ENCODE assay signal across 13 cellular contexts in genomic region chr12:54330442-54330841, GRCh38. TPM values are rescaled to one million over a fixed set of nuclear protein-coding genes. Genes with fewer than 3 reads are reported as not detected.
DNase-seq lines count a peak whose midpoint lies in the region; ATAC-seq, FAIRE-seq and TF ChIP-seq lines count a peak whose summit lies in the region.
"Had no signal": no experiment of that assay in that cellular context is flagged by ENCODE, and none has a peak within 500 bp of the region (broad histone marks: within the 10 kb centered on the region; RNA-seq: fewer than 3 reads in every experiment).

No MANE protein-coding gene starts in this region.

- no TSS peak for BruUV-seq in Calu3 (replicated peaks; lab: Mats Ljungman, UMichigan)

- H3K36me3 Mint-ChIP-seq in Calu3 (ENCODE audit: insufficient read depth, unreplicated experiment) (peaks cover 33% of the 10 kb centered on the region), mesothelial cell of epicardium (no peaks in the 10 kb centered on the region)
- H3K36me3 Mint-ChIP-seq in activated naive CD8-positive, alpha-beta T cell: peaks cover 3% of the 10 kb centered on the region

- H3K9me3 ChIP-seq in A549: no peaks in the 10 kb centered on the region

- H3K4me1 Mint-ChIP-seq in Calu3 (ENCODE audit: low read depth, unreplicated experiment) (peaks cover 38% of the 10 kb centered on the region), mesothelial cell of epicardium (peaks cover 51% of the 10 kb centered on the region)
- H3K4me1 Mint-ChIP-seq in activated naive CD8-positive, alpha-beta T cell (ENCODE audit: low read depth): peaks cover 54% of the 10 kb centered on the region

- peak overlapping the region; percentile 19 for H3K4me2 ChIP-seq in A549

- intact Hi-C loops in Calu3 (cut with micrococcal nuclease; ENCODE audit: unreplicated experiment): no loop called here

- no peak for FAIRE-seq in A549 (lab: Jason Lieb, UNC)
- FAIRE-seq: GM12878 had no signal

- H3K27me3 Mint-ChIP-seq in Calu3 (ENCODE audit: unreplicated experiment) (no peaks in the 10 kb centered on the region), mesothelial cell of epicardium (ENCODE audit: low read depth) (no peaks in the 10 kb centered on the region)
- H3K27me3 Mint-ChIP-seq in activated naive CD8-positive, alpha-beta T cell: no peaks in the 10 kb centered on the region

- no peak for TF ChIP-seq RAD21 in A549 (conservative IDR thresholded peaks at IDR 0.05 in 1 of 2, IDR thresholded peaks at IDR 0.05 in 1 of 2)

- TF ChIP-seq CTCF in A549 (IDR thresholded peaks at IDR 0.05) (no peak), Calu3 (IDR thresholded peaks at IDR 0.05; ENCODE audit: unreplicated experiment) (no peak), mesothelial cell of epicardium (IDR thresholded peaks at IDR 0.05; ENCODE audit: unreplicated experiment) (no peak)

- peak overlapping the region; percentile 12 for H3K27ac Mint-ChIP-seq in Calu3 (ENCODE audit: unreplicated experiment)
- H3K27ac Mint-ChIP-seq in activated naive CD8-positive, alpha-beta T cell: peak overlapping the region; percentile 78
- peak overlapping the region; percentile 91 for H3K27ac Mint-ChIP-seq in mesothelial cell of epicardium

- no peak for DNase-seq in A549 (ENCODE audit: low read depth in 1 of 2, low spot score in 1 of 2)
- DNase-seq in Calu3: no peak
- no peak for DNase-seq in mesothelial cell of epicardium (ENCODE audit: low spot score in 2 of 2, unreplicated experiment in 2 of 2)
- DNase-seq in hepatic stellate cell (ENCODE audit: low spot score): no peak
- DNase-seq in C1 segment of cervical spinal cord (lab: John Stamatoyannopoulos, UW): no peak
- DNase-seq: AML-193; stimulated activated CD8-positive, alpha-beta memory T cell treated with anti-CD3 and anti-CD28 coated beads, Interleukin-4, amount 100 ng/mL, for 48 hours had no signal

- peak overlapping the region in 1 of 2 experiments; percentile 4; a peak in 1 of 6 replicates for H3K27ac ChIP-seq in A549

- no peak overlapping the region for H3K4me3 ChIP-seq in A549
- H3K4me3 ChIP-seq: GM12878, SK-N-MC had no signal

- WGBS in A549 (ENCODE audit: missing lambda C conversion rate): 97% methylated on average over 3 of the region's 3 CpGs

- H3K4me1 ChIP-seq in A549: peaks cover 51% of the 10 kb centered on the region

- no peak overlapping the region for H3K4me3 Mint-ChIP-seq in Calu3 (ENCODE audit: low read depth, unreplicated experiment)
- no peak overlapping the region for H3K4me3 Mint-ChIP-seq in activated naive CD8-positive, alpha-beta T cell
- H3K4me3 Mint-ChIP-seq in mesothelial cell of epicardium: no peak overlapping the region

- CTCF ChIA-PET in A549 (lab: Yijun Ruan, JAX) (interaction anchor here (0.6 to 2.4 kb wide), 7 partner anchors 11 to 82 kb away, joined by 3 to 7 read pairs (median 3); no protein-coding TSS in a partner anchor), Calu3 (lab: Charles Lee) (interaction anchor here (0.8 kb wide), 1 partner anchor 29 kb away, joined by 3 read pairs; no protein-coding TSS in a partner anchor)

- TF ChIP-seq POLR2A in A549 (IDR thresholded peaks at IDR 0.05; ENCODE audit: low read length): no peak

- POLR2A ChIA-PET in A549 (lab: Yijun Ruan, JAX): interaction anchor here (0.8 kb wide), 1 partner anchor 19 kb away, joined by 6 read pairs; no protein-coding TSS in a partner anchor

- ATAC-seq in A549 (no peak), HG02588 (IDR thresholded peaks at IDR 0.05; ENCODE audit: unreplicated experiment) (no peak), GM18861 (IDR thresholded peaks at IDR 0.05; ENCODE audit: unreplicated experiment) (no peak)
- ATAC-seq: GM12878 had no signal

- no peaks in the 10 kb centered on the region for H3K9me3 Mint-ChIP-seq in Calu3 (ENCODE audit: low read depth, unreplicated experiment)
- no peaks in the 10 kb centered on the region for H3K9me3 Mint-ChIP-seq in activated naive CD8-positive, alpha-beta T cell (ENCODE audit: low read depth)
- no peaks in the 10 kb centered on the region for H3K9me3 Mint-ChIP-seq in mesothelial cell of epicardium

- no peak for TF ChIP-seq EP300 in A549 (IDR thresholded peaks at IDR 0.05)

TF ChIP-seq in A549, 52 proteins besides CTCF, POLR2A, EP300 and RAD21:
- no peak for TF ChIP-seq HDAC2 (IDR thresholded peaks at IDR 0.05)
- TF ChIP-seq RARB (CRISPR knock-in tag; IDR thresholded peaks at IDR 0.05): no peak
- TF ChIP-seq FOSB (CRISPR knock-in tag; IDR thresholded peaks at IDR 0.05): no peak
- no peak for TF ChIP-seq KDM1A (IDR thresholded peaks at IDR 0.05; ENCODE audit: low read depth)
- TF ChIP-seq, protein P1, sequence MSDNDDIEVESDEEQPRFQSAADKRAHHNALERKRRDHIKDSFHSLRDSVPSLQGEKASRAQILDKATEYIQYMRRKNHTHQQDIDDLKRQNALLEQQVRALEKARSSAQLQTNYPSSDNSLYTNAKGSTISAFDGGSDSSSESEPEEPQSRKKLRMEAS (IDR thresholded peaks at IDR 0.05): no peak
- TF ChIP-seq HOXB13 (CRISPR knock-in tag; IDR thresholded peaks at IDR 0.05; ENCODE audit: low read depth): no peak
- no peak for TF ChIP-seq SMC3 (IDR thresholded peaks at IDR 0.05)
- TF ChIP-seq PBX3 (IDR thresholded peaks at IDR 0.05): no peak
- TF ChIP-seq HOXB5 (CRISPR knock-in tag; IDR thresholded peaks at IDR 0.05): no peak
TF ChIP-seq in A549: peak in this region for 0.

RNA-seq across cellular contexts. Expression of gene COPZ1, which starts 5.5 kb away (rescaled TPM):
- polyA plus RNA-seq in A549 (2011; rRNA removed) (590 and 613 TPM in 2 replicates), A549 (2017; fragmentation: RNase III; extraction: RNeasy Plus Mini Kit Qiagen cat#74134 plus additional on column Dnase treatment) (300 to 339 TPM (median 304 TPM) in 3 replicates)
- polyA plus RNA-seq in A549 (2012; cell fraction: cytosol; rRNA removed): 171 and 206 TPM in 2 replicates
- 62.3 and 114 TPM in 2 replicates for polyA plus RNA-seq in A549 (2012; cell fraction: nucleus; rRNA removed)
- 178 and 220 TPM in 2 replicates for polyA minus RNA-seq in A549 (2011; rRNA and poly(A)+ RNA removed)
- total RNA-seq in Calu3 (2022) (173 and 190 TPM in 2 replicates), mesothelial cell of epicardium (137 to 145 TPM (median 143 TPM) in 3 replicates)

RNA-seq across cellular contexts. Expression of gene NFE2, which starts 29.6 kb away (rescaled TPM):
- 0.52 and 0.90 TPM in 2 replicates for polyA plus RNA-seq in A549 (2011; rRNA removed)
- polyA plus RNA-seq in A549 (2012; cell fraction: cytosol; rRNA removed): 0.21 and 0.29 TPM in 2 replicates
- 0.32 and 0.34 TPM in 2 replicates for polyA plus RNA-seq in A549 (2012; cell fraction: nucleus; rRNA removed)
- 0.21 to 0.55 TPM (median 0.30 TPM) in 3 replicates for polyA plus RNA-seq in A549 (2017; fragmentation: RNase III; extraction: RNeasy Plus Mini Kit Qiagen cat#74134 plus additional on column Dnase treatment)
- polyA minus RNA-seq in A549 (2011; rRNA and poly(A)+ RNA removed): 0.39 and 1.6 TPM in 2 replicates
- total RNA-seq in Calu3 (2022): 0.80 and 1.8 TPM in 2 replicates
- total RNA-seq in mesothelial cell of epicardium: 0.45 to 0.75 TPM (median 0.47 TPM) in 3 replicates
- total RNA-seq: Daoy had no signal

RNA-seq across cellular contexts. Expression of gene GPR84, which starts 33.8 kb away (rescaled TPM):
- polyA plus RNA-seq in A549 (2011; rRNA removed) (not detected in 2 replicates), A549 (2017; fragmentation: RNase III; extraction: RNeasy Plus Mini Kit Qiagen cat#74134 plus additional on column Dnase treatment) (0.04 TPM in 1 of 3 replicates, not detected in the others)
- 0.04 TPM in 1 of 2 replicates, not detected in the other for polyA plus RNA-seq in A549 (2012; cell fraction: cytosol; rRNA removed)
- polyA plus RNA-seq in A549 (2012; cell fraction: nucleus; rRNA removed): 0.15 and 0.18 TPM in 2 replicates
- polyA minus RNA-seq in A549 (2011; rRNA and poly(A)+ RNA removed): not detected in 2 replicates
- total RNA-seq in Calu3 (2022) (not detected in 2 replicates), mesothelial cell of epicardium (0.18 to 0.32 TPM (median 0.24 TPM) in 3 replicates)
- total RNA-seq: Daoy had no signal

RNA-seq across cellular contexts. Expression of gene HNRNPA1, which starts 49.9 kb away (rescaled TPM):
- 622 and 880 TPM in 2 replicates for polyA plus RNA-seq in A549 (2011; rRNA removed)
- polyA plus RNA-seq in A549 (2012; cell fraction: cytosol; rRNA removed): 676 and 739 TPM in 2 replicates
- 280 and 503 TPM in 2 replicates for polyA plus RNA-seq in A549 (2012; cell fraction: nucleus; rRNA removed)
- 1,469 to 1,640 TPM (median 1,479 TPM) in 3 replicates for polyA plus RNA-seq in A549 (2017; fragmentation: RNase III; extraction: RNeasy Plus Mini Kit Qiagen cat#74134 plus additional on column Dnase treatment)
- 458 and 595 TPM in 2 replicates for polyA minus RNA-seq in A549 (2011; rRNA and poly(A)+ RNA removed)
- 1,059 and 1,161 TPM in 2 replicates for total RNA-seq in Calu3 (2022)
- total RNA-seq in mesothelial cell of epicardium: 2,201 to 2,231 TPM (median 2,205 TPM) in 3 replicates

RNA-seq across cellular contexts. Expression of gene CBX5, which starts 50.5 kb away (rescaled TPM):
- polyA plus RNA-seq in A549 (2011; rRNA removed) (115 and 129 TPM in 2 replicates), A549 (2017; fragmentation: RNase III; extraction: RNeasy Plus Mini Kit Qiagen cat#74134 plus additional on column Dnase treatment) (38.8 to 39.5 TPM (median 39.5 TPM) in 3 replicates)
- 16.4 and 19.6 TPM in 2 replicates for polyA plus RNA-seq in A549 (2012; cell fraction: cytosol; rRNA removed)
- polyA plus RNA-seq in A549 (2012; cell fraction: nucleus; rRNA removed): 7.9 and 14.3 TPM in 2 replicates
- polyA minus RNA-seq in A549 (2011; rRNA and poly(A)+ RNA removed): 125 and 142 TPM in 2 replicates
- total RNA-seq in Calu3 (2022) (128 and 173 TPM in 2 replicates), mesothelial cell of epicardium (209 to 219 TPM (median 217 TPM) in 3 replicates)

Comparison
In these comparisons a context has a peak if more than half of its experiments do, and no peak if none do; other contexts are left out.
1. H3K27ac Mint-ChIP-seq: peak in every context shown above with its lines; median percentile 91 in mesothelial cell of epicardium; 78 in activated naive CD8-positive, alpha-beta T cell; 12 in Calu3.